33 cellular contexts compared by ENCODE assay signal in genomic region chr1:78222225-78222961, GRCh38.
"Had no signal": no experiment of that assay in that cellular context is flagged by ENCODE, and none has a peak within 500 bp of the region (broad histone marks: within the 10 kb centered on the region; RNA-seq: fewer than 3 reads in every experiment).

No MANE protein-coding gene starts in this region.

- H3K36me3 ChIP-seq: cardiac muscle cell, colonic mucosa, esophagus squamous epithelium, gastrocnemius medialis, uterus had no signal

- H3K4me3 ChIP-seq: cardiac muscle cell, colonic mucosa, esophagus squamous epithelium, gastrocnemius medialis, uterus had no signal

- H3K9me3 Mint-ChIP-seq: activated CD4-positive, alpha-beta memory T cell treated with anti-CD3 and anti-CD28 coated beads, Interleukin-2, amount 10 ng/mL, durations not matched to agents 7 days and 5 days; activated CD4-positive, alpha-beta T cell treated with anti-CD3 and anti-CD28 coated beads, Interleukin-2, amount 10 ng/mL, durations not matched to agents 7 days and 5 days; activated T-cell treated with anti-CD3 and anti-CD28 coated beads, Interleukin-2, amount 50 U/mL, for 4 hours; activated T-helper 2 cell treated with anti-CD3 and anti-CD28 coated beads, Interferon-gamma antibody, Interleukin-2, Interleukin-4, amounts not matched to agents 10 μg/mL and 5 μg/mL and 100 μg/mL, durations not matched to agents 14 hours and 24 hours and 36 hours had no signal

- ATAC-seq: activated T-cell treated with anti-CD3 and anti-CD28 coated beads, Interleukin-2, amount 50 U/mL, for 4 hours; gastrocnemius medialis; left cardiac atrium; naive thymus-derived CD4-positive, alpha-beta T cell; sciatic nerve; stimulated activated memory B cell treated with anti-CD40 and anti-IgM and Interleukin-4, amounts not matched to agents 10 μg/mL and 1 μg/mL and 100 μg/mL, for 72 hours; stimulated activated naive CD8-positive, alpha-beta T cell treated with anti-CD3 and anti-CD28 coated beads, Interleukin-15, amount 100 ng/mL, for 72 hours; T-helper 17 cell had no signal

- H3K9me3 ChIP-seq: colonic mucosa, gastrocnemius medialis, uterus had no signal

- DNase-seq: activated CD4-positive, alpha-beta memory T cell treated with anti-CD3 and anti-CD28 coated beads, Interleukin-2, amount 10 ng/mL, durations not matched to agents 7 days and 5 days; activated CD4-positive, alpha-beta T cell treated with anti-CD3 and anti-CD28 coated beads, Interleukin-2, amount 10 ng/mL, durations not matched to agents 7 days and 5 days; activated CD4-positive, CD25-positive, alpha-beta regulatory T cell treated with anti-CD3 and anti-CD28 coated beads, Interleukin-2, amount 50 U/mL, for 72 hours; activated T-cell treated with anti-CD3 and anti-CD28 coated beads, Interleukin-2, amount 50 U/mL, for 4 hours; anterior cingulate cortex; cerebellar nuclear complex; colonic mucosa; effector CD8-positive, alpha-beta T cell; esophagus squamous epithelium; gastrocnemius medialis; glutamatergic neuron; islet precursor cell; left cardiac atrium; midbrain; naive thymus-derived CD4-positive, alpha-beta T cell; small intestine; stimulated activated CD4-positive, alpha-beta T cell treated with anti-CD3 and anti-CD28 coated beads, Interleukin-1b, Interleukin-23, amount 100 ng/mL, for 48 hours; stimulated activated CD4-positive, alpha-beta T cell treated with anti-CD3 and anti-CD28 coated beads, Interleukin-4, amount 100 ng/mL, for 4 hours; stimulated activated CD8-positive, alpha-beta memory T cell treated with anti-CD3 and anti-CD28 coated beads, Interleukin-4, amount 100 ng/mL, for 48 hours; stimulated activated naive CD8-positive, alpha-beta T cell treated with anti-CD3 and anti-CD28 coated beads, Interleukin-15, amount 100 ng/mL, for 72 hours; substantia nigra; T-helper 17 cell; T1000; uterus had no signal

- H3K27me3 Mint-ChIP-seq: activated CD4-positive, alpha-beta T cell treated with anti-CD3 and anti-CD28 coated beads, Interleukin-2, amount 10 ng/mL, durations not matched to agents 7 days and 5 days; stimulated activated memory B cell treated with anti-CD40 and anti-IgM and Interleukin-4, amounts not matched to agents 10 μg/mL and 1 μg/mL and 100 μg/mL, for 72 hours had no signal

- H3K27ac ChIP-seq: cardiac muscle cell, colonic mucosa, epithelial cell of prostate, esophagus squamous epithelium, gastrocnemius medialis, uterus had no signal

- FAIRE-seq: endometrium, small intestine had no signal

- H3K36me3 Mint-ChIP-seq: activated naive CD4-positive, alpha-beta T cell treated with anti-CD3 and anti-CD28 coated beads, Interleukin-2, amount 50 U/mL, for 24 hours; memory B cell; naive thymus-derived CD4-positive, alpha-beta T cell; stimulated activated memory B cell treated with anti-CD40 and anti-IgM and Interleukin-4, amounts not matched to agents 10 μg/mL and 1 μg/mL and 100 μg/mL, for 72 hours; type B pancreatic cell had no signal

- H3K27me3 ChIP-seq: cardiac muscle cell, colonic mucosa, gastrocnemius medialis, uterus had no signal

- H3K4me1 ChIP-seq: esophagus squamous epithelium, gastrocnemius medialis, uterus had no signal

- H3K4me1 Mint-ChIP-seq: activated CD4-positive, alpha-beta memory T cell treated with anti-CD3 and anti-CD28 coated beads, Interleukin-2, amount 10 ng/mL, durations not matched to agents 7 days and 5 days; activated CD4-positive, alpha-beta T cell treated with anti-CD3 and anti-CD28 coated beads, Interleukin-2, amount 10 ng/mL, durations not matched to agents 7 days and 5 days; activated naive CD4-positive, alpha-beta T cell treated with anti-CD3 and anti-CD28 coated beads, Interleukin-2, amount 50 U/mL, for 24 hours; memory B cell; naive thymus-derived CD4-positive, alpha-beta T cell; stimulated activated memory B cell treated with anti-CD40 and anti-IgM and Interleukin-4, amounts not matched to agents 10 μg/mL and 1 μg/mL and 100 μg/mL, for 72 hours; stimulated activated naive CD8-positive, alpha-beta T cell treated with anti-CD3 and anti-CD28 coated beads, Interleukin-15, amount 100 ng/mL, for 72 hours; T-helper 17 cell had no signal

- H3K4me3 Mint-ChIP-seq: activated CD4-positive, alpha-beta memory T cell treated with anti-CD3 and anti-CD28 coated beads, Interleukin-2, amount 10 ng/mL, durations not matched to agents 7 days and 5 days; activated CD4-positive, alpha-beta T cell treated with anti-CD3 and anti-CD28 coated beads, Interleukin-2, amount 10 ng/mL, durations not matched to agents 7 days and 5 days; activated naive CD4-positive, alpha-beta T cell treated with anti-CD3 and anti-CD28 coated beads, Interleukin-2, amount 50 U/mL, for 24 hours; activated T-cell treated with anti-CD3 and anti-CD28 coated beads, Interleukin-2, amount 50 U/mL, for 4 hours; memory B cell; naive thymus-derived CD4-positive, alpha-beta T cell; stimulated activated memory B cell treated with anti-CD40 and anti-IgM and Interleukin-4, amounts not matched to agents 10 μg/mL and 1 μg/mL and 100 μg/mL, for 72 hours; stimulated activated naive CD8-positive, alpha-beta T cell treated with anti-CD3 and anti-CD28 coated beads, Interleukin-15, amount 100 ng/mL, for 72 hours; T-helper 17 cell; type B pancreatic cell had no signal

- H3K27ac Mint-ChIP-seq: activated CD4-positive, alpha-beta memory T cell treated with anti-CD3 and anti-CD28 coated beads, Interleukin-2, amount 10 ng/mL, durations not matched to agents 7 days and 5 days; activated CD4-positive, alpha-beta T cell treated with anti-CD3 and anti-CD28 coated beads, Interleukin-2, amount 10 ng/mL, durations not matched to agents 7 days and 5 days; activated naive CD4-positive, alpha-beta T cell treated with anti-CD3 and anti-CD28 coated beads, Interleukin-2, amount 50 U/mL, for 24 hours; activated T-helper 2 cell treated with anti-CD3 and anti-CD28 coated beads, Interferon-gamma antibody, Interleukin-2, Interleukin-4, amounts not matched to agents 10 μg/mL and 5 μg/mL and 100 μg/mL, durations not matched to agents 14 hours and 24 hours and 36 hours; memory B cell; naive thymus-derived CD4-positive, alpha-beta T cell; stimulated activated memory B cell treated with anti-CD40 and anti-IgM and Interleukin-4, amounts not matched to agents 10 μg/mL and 1 μg/mL and 100 μg/mL, for 72 hours; stimulated activated naive CD8-positive, alpha-beta T cell treated with anti-CD3 and anti-CD28 coated beads, Interleukin-15, amount 100 ng/mL, for 72 hours; T-helper 17 cell; type B pancreatic cell had no signal
